In genomic region chr7:151852486-151853396, GRCh38 we compare ENCODE assay signal across 16 cellular contexts.
"Had no signal": no experiment of that assay in that cellular context is flagged by ENCODE, and none has a peak within 500 bp of the region (broad histone marks: within the 10 kb centered on the region; RNA-seq: fewer than 3 reads in every experiment).

No MANE protein-coding gene starts in this region.

- H3K36me3 ChIP-seq: brain microvascular endothelial cell, neural progenitor cell, pancreas had no signal

- DNase-seq: activated CD4-positive, alpha-beta T cell treated with anti-CD3 and anti-CD28 coated beads for 4 hours; activated CD8-positive, alpha-beta memory T cell treated with anti-CD3 and anti-CD28 coated beads, Interleukin-2, amount 50 U/mL, for 48 hours; activated CD8-positive, alpha-beta T cell treated with anti-CD3 and anti-CD28 coated beads, Interleukin-2, amount 10 ng/mL, durations not matched to agents 7 days and 5 days; activated naive CD4-positive, alpha-beta T cell treated with anti-CD3 and anti-CD28 coated beads, Interleukin-2, amount 10 ng/mL, durations not matched to agents 7 days and 5 days; amygdala; brain microvascular endothelial cell; cerebellar nuclear complex; endodermal cell; erythroblast; mesendoderm; retina had no signal

- H3K27me3 ChIP-seq: neural progenitor cell, pancreas, tibial nerve had no signal

- H3K27ac ChIP-seq: brain microvascular endothelial cell, neural progenitor cell had no signal

- H3K4me2 ChIP-seq: neural progenitor cell had no signal

- H3K4me3 Mint-ChIP-seq: activated naive CD4-positive, alpha-beta T cell treated with anti-CD3 and anti-CD28 coated beads, Interleukin-2, amount 10 ng/mL, durations not matched to agents 7 days and 5 days; endodermal cell had no signal

- H3K36me3 Mint-ChIP-seq: activated naive CD4-positive, alpha-beta T cell treated with anti-CD3 and anti-CD28 coated beads, Interleukin-2, amount 10 ng/mL, durations not matched to agents 7 days and 5 days; neural progenitor cell; stimulated activated naive B cell treated with anti-CD40 and anti-IgM and Interleukin-4, amounts not matched to agents 10 μg/mL and 1 μg/mL and 100 μg/mL, for 72 hours had no signal

- H3K9ac ChIP-seq: neural progenitor cell had no signal

- H2AFZ ChIP-seq: neural progenitor cell had no signal

- H3K4me1 ChIP-seq: neural progenitor cell had no signal

- H3K27me3 Mint-ChIP-seq: activated naive CD4-positive, alpha-beta T cell treated with anti-CD3 and anti-CD28 coated beads, Interleukin-2, amount 10 ng/mL, durations not matched to agents 7 days and 5 days; stimulated activated naive B cell treated with anti-CD40 and anti-IgM and Interleukin-4, amounts not matched to agents 10 μg/mL and 1 μg/mL and 100 μg/mL, for 72 hours had no signal

- H3K9me3 Mint-ChIP-seq: activated naive CD4-positive, alpha-beta T cell treated with anti-CD3 and anti-CD28 coated beads, Interleukin-2, amount 10 ng/mL, durations not matched to agents 7 days and 5 days; activated T-helper 1 cell treated with anti-CD3 and anti-CD28 coated beads, Interleukin-12 subunit alpha, Interleukin-12 subunit beta, Interleukin-2, Interleukin-4 antibody, amounts not matched to agents 30 ng/mL and 10 ng/mL and 1 ng/mL, durations not matched to agents 14 hours and 24 hours and 36 hours; endodermal cell; neural progenitor cell; stimulated activated naive B cell treated with anti-CD40 and anti-IgM and Interleukin-4, amounts not matched to agents 10 μg/mL and 1 μg/mL and 100 μg/mL, for 72 hours had no signal

- H3K9me3 ChIP-seq: pancreas, tibial nerve had no signal

- H3K4me3 ChIP-seq: neural progenitor cell had no signal

- H3K27ac Mint-ChIP-seq: activated naive CD4-positive, alpha-beta T cell treated with anti-CD3 and anti-CD28 coated beads, Interleukin-2, amount 10 ng/mL, durations not matched to agents 7 days and 5 days; activated T-helper 1 cell treated with anti-CD3 and anti-CD28 coated beads, Interleukin-12 subunit alpha, Interleukin-12 subunit beta, Interleukin-2, Interleukin-4 antibody, amounts not matched to agents 30 ng/mL and 10 ng/mL and 1 ng/mL, durations not matched to agents 14 hours and 24 hours and 36 hours; endodermal cell; neural progenitor cell had no signal
